8 cellular contexts compared by ENCODE assay signal in the genomic region with DNA sequence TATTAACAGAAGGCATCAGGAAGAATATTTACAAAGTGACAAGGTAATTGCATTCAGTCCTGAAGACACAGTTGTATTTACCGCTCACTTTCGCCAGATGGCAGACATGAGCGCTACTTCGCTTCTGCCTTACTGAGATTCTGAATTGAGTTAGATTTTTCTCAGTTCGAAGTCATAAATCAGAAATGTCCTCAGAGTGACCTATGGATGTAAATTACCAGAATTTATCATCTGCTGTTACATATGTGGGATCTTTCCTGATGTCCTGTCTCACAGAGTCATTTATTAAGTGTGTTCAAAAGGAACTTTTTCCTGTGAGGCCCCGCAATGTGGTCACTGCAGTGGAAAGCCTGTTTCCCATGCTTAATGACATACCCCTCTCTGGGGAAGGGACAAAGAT.
DNase-seq lines count a peak whose midpoint lies in the region; ATAC-seq, FAIRE-seq and TF ChIP-seq lines count a peak whose summit lies in the region.

No MANE protein-coding gene starts in this region.

- POLR2A ChIA-PET in GM12878 (lab: Charles Lee): no interaction called here

- no peak for TF ChIP-seq EP300 in GM12878 (IDR thresholded peaks at IDR 0.05; ENCODE audit: borderline replicate concordance in 1 of 2, control insufficient read depth in 1 of 2, low read depth in 2 of 2, low read length in 2 of 2)

- peak; percentile 70 for TF ChIP-seq RAD21 in GM12878 (IDR thresholded peaks at IDR 0.05; ENCODE audit: insufficient read depth, low read depth, low read length)

- in situ Hi-C loops in GM12878 (cut with MboI): loop anchor here (10.0 kb wide), 1 partner anchor 884 kb away; no protein-coding TSS in a partner anchor

- peak; percentile 73 to 78 (median 75) for TF ChIP-seq CTCF in GM12878 (IDR thresholded peaks at IDR 0.05 in 2 of 3, conservative IDR thresholded peaks at IDR 0.05 in 1 of 3; ENCODE audit: control insufficient read depth in 2 of 3, extremely low read depth in 1 of 3, insufficient read depth in 1 of 3, low read depth in 3 of 3, low read length in 3 of 3)

- no peaks in the 10 kb centered on the region; a peak in 1 of 4 replicates for H3K27me3 ChIP-seq in GM12878 (replicated peaks in 1 of 2; ENCODE audit: control insufficient read depth in 2 of 2, insufficient read depth in 2 of 2, low read length in 1 of 2)

- H3K79me2 ChIP-seq in GM12878 (ENCODE audit: control insufficient read depth, insufficient read depth, low read length): no peaks in the 10 kb centered on the region

- no peak overlapping the region for H3K4me2 ChIP-seq in GM12878 (ENCODE audit: control insufficient read depth, insufficient read depth)

- SMC1A ChIA-PET in GM12878 (lab: Charles Lee; ENCODE audit: uncharacterized antibody, unreplicated experiment): interaction anchor here (1.0 kb wide), 1 partner anchor 249 kb away, joined by 3 read pairs; no protein-coding TSS in a partner anchor

- BruUV-seq in GM12878 (replicated peaks; lab: Mats Ljungman, UMichigan): no TSS peak

- peak; percentile 75 for ATAC-seq in GM19467 (IDR thresholded peaks at IDR 0.05; ENCODE audit: unreplicated experiment)
- ATAC-seq in HG03558 (IDR thresholded peaks at IDR 0.05; ENCODE audit: extremely low read depth, unreplicated experiment): peak; percentile 72
- peak; percentile 92 for ATAC-seq in SK-N-SH treated with all-trans-retinoic acid at 6 μM for 48 hours
- peak; percentile 83 for ATAC-seq in GM12878

- no peaks in the 10 kb centered on the region for H3K36me3 ChIP-seq in GM12878 (ENCODE audit: control insufficient read depth in 2 of 2, insufficient read depth in 2 of 2, low read length in 1 of 2)

- H3K27ac ChIP-seq in GM12878 (ENCODE audit: control insufficient read depth, insufficient read depth): no peak overlapping the region

- H3K4me3 ChIP-seq in GM12878: no peak overlapping the region

- CTCF ChIA-PET in GM12878 (lab: Yijun Ruan, JAX): interaction anchor here (1.0 to 2.8 kb wide), 5 partner anchors 11 to 262 kb away, joined by 3 to 19 read pairs (median 11); no protein-coding TSS in a partner anchor

- H4K20me1 ChIP-seq in GM12878 (ENCODE audit: control insufficient read depth, insufficient read depth): no peaks in the 10 kb centered on the region

- WGBS in GM12878 (ENCODE audit: insufficient coverage, insufficient replicate concordance, low lambda C conversion rate, missing lambda C conversion rate): 16% methylated on average over 6 of the region's 6 CpGs

- H3K4me1 ChIP-seq in GM12878 (ENCODE audit: control insufficient read depth, insufficient read depth, low read length): no peaks in the 10 kb centered on the region

- H3K9me3 ChIP-seq in GM12878 (replicated peaks; ENCODE audit: control insufficient read depth, insufficient read depth, low read length): no peaks in the 10 kb centered on the region

- FAIRE-seq in GM12878 (lab: Jason Lieb, UNC): peak; percentile 59

- H2AFZ ChIP-seq in GM12878 (ENCODE audit: control insufficient read depth, low read depth, low read length): no peak overlapping the region

- TF ChIP-seq POLR2A in GM12878 (IDR thresholded peaks at IDR 0.05; ENCODE audit: low read depth, low read length): no peak

- DNase-seq in EH (ENCODE audit: low read depth) (peak; percentile 72), GM12878 (ENCODE audit: low read depth, low spot score) (no peak), inferior parietal cortex (ENCODE audit: extremely low spot score) (peak; percentile 81), NCI-H1048 (lab: John Stamatoyannopoulos, UW) (no peak)
- peak; percentile 27 for DNase-seq in stimulated activated CD4-positive, alpha-beta T cell treated with anti-CD3 and anti-CD28 coated beads, Interleukin-1b, Interleukin-23, amount 100 ng/mL, for 48 hours

- intact Hi-C loops in GM12878 (cut with micrococcal nuclease; ENCODE audit: unreplicated experiment): loop anchor here (1.0 kb wide), 1 partner anchor 262 kb away; no protein-coding TSS in a partner anchor

- RAD21 ChIA-PET in GM12878 (lab: Charles Lee; ENCODE audit: unreplicated experiment): interaction anchor here (0.6 to 2.2 kb wide), 2 partner anchors 228 to 236 kb away, joined by 5 read pairs; no protein-coding TSS in a partner anchor

- H3K9ac ChIP-seq in GM12878 (ENCODE audit: control insufficient read depth, insufficient read depth, low read length): no peak overlapping the region

TF ChIP-seq in SK-N-SH treated with all-trans-retinoic acid at 6 μM for 48 hours, 23 proteins besides CTCF, POLR2A, EP300 and RAD21:
- TF ChIP-seq ZNF8 (CRISPR knock-in tag; IDR thresholded peaks at IDR 0.05): no peak
- no peak for TF ChIP-seq ZC3H10 (CRISPR knock-in tag; IDR thresholded peaks at IDR 0.05)
- no peak for TF ChIP-seq TCF4 (CRISPR knock-in tag; IDR thresholded peaks at IDR 0.05; ENCODE audit: borderline replicate concordance)
- TF ChIP-seq RARB (CRISPR knock-in tag; IDR thresholded peaks at IDR 0.05): no peak
- no peak for TF ChIP-seq ZNF70 (CRISPR knock-in tag; IDR thresholded peaks at IDR 0.05)
- peak; percentile 79 for TF ChIP-seq TOX (CRISPR knock-in tag; IDR thresholded peaks at IDR 0.05; ENCODE audit: borderline replicate concordance)

TF ChIP-seq in GM12878, 131 proteins besides CTCF, POLR2A, EP300 and RAD21:
- TF ChIP-seq JUND (IDR thresholded peaks at IDR 0.05; ENCODE audit: low read depth, low read length) (no peak), SMC3 (IDR thresholded peaks at IDR 0.05; ENCODE audit: borderline replicate concordance, low read length) (peak; percentile 82), ZBED1 (IDR thresholded peaks at IDR 0.05; ENCODE audit: borderline replicate concordance) (no peak)

Comparison
In these comparisons a context has a peak if more than half of its experiments do, and no peak if none do; other contexts are left out.
1. DNase-seq: peak in EH (single experiment), inferior parietal cortex (single experiment) and stimulated activated CD4-positive, alpha-beta T cell treated with anti-CD3 and anti-CD28 coated beads, Interleukin-1b, Interleukin-23, amount 100 ng/mL, for 48 hours (single experiment); none in GM12878 (single experiment) and NCI-H1048 (single experiment).
2. Peak in every context shown above with its lines, with median percentiles within 50 percentile points of each other: ATAC-seq.